Comparison of ENCODE assay signal across 22 cellular contexts in the genomic region with DNA sequence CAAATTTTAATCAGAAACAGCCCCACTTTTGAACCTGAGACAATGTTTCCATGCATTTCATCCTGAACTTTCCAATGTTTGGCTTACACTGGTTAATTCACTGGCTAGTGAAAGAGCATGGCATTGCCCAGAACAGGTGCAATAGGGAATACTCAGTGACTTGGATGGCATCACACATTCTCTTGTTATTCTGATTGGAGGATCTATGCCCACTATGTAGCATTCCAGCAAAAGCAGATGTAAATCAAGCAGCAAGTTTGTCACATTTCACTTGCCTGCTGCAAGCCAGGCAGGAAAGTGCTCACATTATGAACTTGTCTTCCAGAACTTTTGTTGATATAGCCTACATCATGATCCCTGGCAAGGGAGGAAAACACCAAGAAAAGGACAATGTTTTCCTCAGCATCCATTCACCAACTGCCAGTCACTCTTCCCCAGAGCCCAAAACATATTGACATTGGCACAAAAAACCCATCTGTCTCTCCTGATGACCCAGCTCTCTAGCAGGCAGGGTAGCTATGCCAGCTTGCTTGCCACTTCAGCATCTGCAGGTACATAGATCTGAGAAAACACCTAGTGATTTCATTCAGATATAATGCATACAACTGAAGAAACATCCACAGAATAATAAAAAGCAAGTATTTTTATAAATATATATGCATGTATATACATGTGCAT.
"Had no signal": no experiment of that assay in that cellular context is flagged by ENCODE, and none has a peak within 500 bp of the region (broad histone marks: within the 10 kb centered on the region; RNA-seq: fewer than 3 reads in every experiment).

No MANE protein-coding gene starts in this region.

- H3K4me3 ChIP-seq: ascending aorta, cardiac muscle cell, esophagus squamous epithelium, heart right ventricle, left ventricle myocardium inferior, right atrium auricular region, skin epidermis, tibial nerve had no signal

- H3K9me3 ChIP-seq: ascending aorta, esophagus squamous epithelium, heart right ventricle, left ventricle myocardium inferior, right atrium auricular region, tibial nerve had no signal

- H3K36me3 ChIP-seq: ascending aorta, cardiac muscle cell, right atrium auricular region had no signal

- H3K27ac ChIP-seq: ascending aorta, cardiac muscle cell, esophagus squamous epithelium, heart right ventricle, left ventricle myocardium inferior, right atrium auricular region, skin epidermis, tibial nerve had no signal

- DNase-seq: activated CD4-positive, alpha-beta T cell treated with anti-CD3 and anti-CD28 coated beads, Interleukin-2, amount 50 U/mL, for 1 hour; activated CD4-positive, CD25-positive, alpha-beta regulatory T cell; activated CD8-positive, alpha-beta memory T cell treated with anti-CD3 and anti-CD28 coated beads for 24 hours; activated CD8-positive, alpha-beta memory T cell treated with anti-CD3 and anti-CD28 coated beads, Interleukin-2, amount 50 U/mL, for 48 hours; activated effector memory CD4-positive, alpha-beta T cell treated with Interleukin-2 at 50 U/mL for 16 hours; activated naive CD4-positive, alpha-beta T cell treated with anti-CD3 and anti-CD28 coated beads, Interleukin-2, amount 50 U/mL, for 16 hours; activated T-cell treated with anti-CD3 and anti-CD28 coated beads, Interleukin-2, amount 50 U/mL, for 48 hours; dermis blood vessel endothelial cell; effector memory CD4-positive, alpha-beta T cell; esophagus squamous epithelium; heart right ventricle; left ventricle myocardium inferior; mammary epithelial cell; midbrain; stimulated activated naive CD8-positive, alpha-beta T cell treated with anti-CD3 and anti-CD28 coated beads, Interleukin-15, Interleukin-2, amounts not matched to agents 100 U/mL and 50 U/mL, for 24 hours; substantia nigra; T-helper 9 cell had no signal

- H3K4me1 ChIP-seq: ascending aorta, esophagus squamous epithelium had no signal

- ATAC-seq: heart right ventricle; stimulated activated naive CD8-positive, alpha-beta T cell treated with anti-CD3 and anti-CD28 coated beads, Interleukin-15, Interleukin-2, amounts not matched to agents 100 U/mL and 50 U/mL, for 24 hours had no signal
